ENCODE assay signal across 1 cellular context in genomic region chr12:120495723-120496352, GRCh38.
TF ChIP-seq lines count a peak whose summit lies in the region.

Gene DYNLL1, plus strand, starts transcription at chr12:120496113. Its CDS starts 309 bp downstream, at chr12:120496422.

TF ChIP-seq in HepG2, 621 proteins besides CTCF, POLR2A, EP300 and RAD21 (continued from another document and continues in another):
- no peak for TF ChIP-seq ZBTB40 (IDR thresholded peaks at IDR 0.05)
- TF ChIP-seq ZBTB40 (CRISPR knock-in tag; IDR thresholded peaks at IDR 0.05), result peak; percentile 42; the same call in 1 of the 2 replicates
- TF ChIP-seq GTF3A (CRISPR knock-in tag; conservative IDR thresholded peaks at IDR 0.05), result no peak
- no peak for TF ChIP-seq ZNF569 (CRISPR knock-in tag; IDR thresholded peaks at IDR 0.05; ENCODE audit: borderline replicate concordance)
- TF ChIP-seq NFIB (CRISPR knock-in tag; IDR thresholded peaks at IDR 0.05; ENCODE audit: borderline replicate concordance), result no peak
- TF ChIP-seq CREB3 (CRISPR knock-in tag; IDR thresholded peaks at IDR 0.05), result no peak; the same call in 1 of the 2 replicates
- TF ChIP-seq TRIM24 (CRISPR knock-in tag; IDR thresholded peaks at IDR 0.05), result no peak
- TF ChIP-seq DRAP1 (CRISPR knock-in tag; IDR thresholded peaks at IDR 0.05), result peak; percentile 98
- TF ChIP-seq ZSCAN29 (CRISPR knock-in tag; conservative IDR thresholded peaks at IDR 0.05), result no peak
- no peak for TF ChIP-seq TBP (CRISPR knock-in tag; IDR thresholded peaks at IDR 0.05)
- peak; percentile 6; the same call in 1 of the 2 replicates for TF ChIP-seq BHLHE40 (IDR thresholded peaks at IDR 0.05; ENCODE audit: low read length)
- TF ChIP-seq AHR (CRISPR knock-in tag; IDR thresholded peaks at IDR 0.05), result peak; percentile 90
- TF ChIP-seq ZSCAN21 (CRISPR knock-in tag; IDR thresholded peaks at IDR 0.05; ENCODE audit: borderline replicate concordance), result peak; percentile 91; the same call in 1 of the 2 replicates
- TF ChIP-seq ZNF709 (CRISPR knock-in tag; IDR thresholded peaks at IDR 0.05), result 0 out of 2 replicates have a peak, but pooled peaks have one; percentile 72
- TF ChIP-seq ELF1 (CRISPR knock-in tag; IDR thresholded peaks at IDR 0.05), result no peak
- no peak for TF ChIP-seq TMF1 (CRISPR knock-in tag; IDR thresholded peaks at IDR 0.05; ENCODE audit: low read depth)
- no peak for TF ChIP-seq ZNF20 (CRISPR knock-in tag; IDR thresholded peaks at IDR 0.05)
- no peak for TF ChIP-seq GLMP (CRISPR knock-in tag; IDR thresholded peaks at IDR 0.05; ENCODE audit: borderline replicate concordance)
- no peak for TF ChIP-seq KDM3A (CRISPR knock-in tag; IDR thresholded peaks at IDR 0.05; ENCODE audit: low read depth)
- peak; percentile 75 for TF ChIP-seq KLF12 (CRISPR knock-in tag; IDR thresholded peaks at IDR 0.05; ENCODE audit: borderline replicate concordance)
- no peak for TF ChIP-seq ZFP37 (CRISPR knock-in tag; IDR thresholded peaks at IDR 0.05; ENCODE audit: borderline replicate concordance)
- no peak for TF ChIP-seq AGO1 (IDR thresholded peaks at IDR 0.05; ENCODE audit: low read depth, low read length, poor library complexity, severe bottlenecking)
- peak; percentile 36; the same call in 1 of the 2 replicates for TF ChIP-seq ZNF788 (CRISPR knock-in tag; IDR thresholded peaks at IDR 0.05; ENCODE audit: borderline replicate concordance)
- peak; percentile 50; the same call in 1 of the 2 replicates for TF ChIP-seq MXD3 (CRISPR knock-in tag; IDR thresholded peaks at IDR 0.05)
- no peak for TF ChIP-seq MIER3 (CRISPR knock-in tag; IDR thresholded peaks at IDR 0.05; ENCODE audit: borderline replicate concordance)
- TF ChIP-seq MTF2 (CRISPR knock-in tag; IDR thresholded peaks at IDR 0.05; ENCODE audit: borderline replicate concordance), result no peak
- TF ChIP-seq ZNF713 (CRISPR knock-in tag; IDR thresholded peaks at IDR 0.05), result no peak
- no peak for TF ChIP-seq CBX2 (IDR thresholded peaks at IDR 0.05; ENCODE audit: low read depth, low read length)
- no peak for TF ChIP-seq CBX2 (CRISPR knock-in tag; IDR thresholded peaks at IDR 0.05; ENCODE audit: low read depth)
- no peak for TF ChIP-seq ZNF710 (CRISPR knock-in tag; IDR thresholded peaks at IDR 0.05; ENCODE audit: borderline replicate concordance)
- TF ChIP-seq JARID2 (CRISPR knock-in tag; IDR thresholded peaks at IDR 0.05; ENCODE audit: insufficient replicate concordance), result no peak
- TF ChIP-seq PHF20 (CRISPR knock-in tag; IDR thresholded peaks at IDR 0.05), result peak; percentile 72
- no peak for TF ChIP-seq DPF2 (CRISPR knock-in tag; IDR thresholded peaks at IDR 0.05; ENCODE audit: borderline replicate concordance, low read depth)
- TF ChIP-seq ZNF891 (CRISPR knock-in tag; IDR thresholded peaks at IDR 0.05), result peak; percentile 61; the same call in 1 of the 2 replicates
- peak; percentile 56; the same call in 1 of the 2 replicates for TF ChIP-seq DMAP1 (CRISPR knock-in tag; IDR thresholded peaks at IDR 0.05)
- no peak for TF ChIP-seq SNRNP70 (IDR thresholded peaks at IDR 0.05; ENCODE audit: low read depth, low read length)
- no peak; the same call in 1 of the 2 replicates for TF ChIP-seq NR2C2 (CRISPR knock-in tag; IDR thresholded peaks at IDR 0.05; ENCODE audit: borderline replicate concordance)
- peak; percentile 26; the same call in 1 of the 2 replicates for TF ChIP-seq RXRB (CRISPR knock-in tag; IDR thresholded peaks at IDR 0.05; ENCODE audit: borderline replicate concordance)
- TF ChIP-seq SOX13 (IDR thresholded peaks at IDR 0.05), result no peak
- TF ChIP-seq SOX13 (CRISPR knock-in tag; conservative IDR thresholded peaks at IDR 0.05 in 1 of 2, IDR thresholded peaks at IDR 0.05 in 1 of 2), result peak in 1 of 2 experiments; percentile 30; a peak in 1 of 4 replicates
- TF ChIP-seq DMTF1 (CRISPR knock-in tag; IDR thresholded peaks at IDR 0.05), result no peak
- TF ChIP-seq JUND (CRISPR knock-in tag; IDR thresholded peaks at IDR 0.05), result 0 out of 2 replicates have a peak, but pooled peaks have one; percentile 23
- TF ChIP-seq ZNF205 (CRISPR knock-in tag; IDR thresholded peaks at IDR 0.05), result no peak
- peak; percentile 48; the same call in 1 of the 2 replicates for TF ChIP-seq CREM (IDR thresholded peaks at IDR 0.05)
- no peak for TF ChIP-seq CREM (CRISPR knock-in tag; IDR thresholded peaks at IDR 0.05)
- no peak for TF ChIP-seq ZMAT5 (CRISPR knock-in tag; IDR thresholded peaks at IDR 0.05; ENCODE audit: borderline replicate concordance, low read depth)
- peak; percentile 64; the same call in 1 of the 2 replicates for TF ChIP-seq ZSCAN5A (CRISPR knock-in tag; IDR thresholded peaks at IDR 0.05; ENCODE audit: borderline replicate concordance)
